ENCODE assay signal across 9 cellular contexts in the genomic region with DNA sequence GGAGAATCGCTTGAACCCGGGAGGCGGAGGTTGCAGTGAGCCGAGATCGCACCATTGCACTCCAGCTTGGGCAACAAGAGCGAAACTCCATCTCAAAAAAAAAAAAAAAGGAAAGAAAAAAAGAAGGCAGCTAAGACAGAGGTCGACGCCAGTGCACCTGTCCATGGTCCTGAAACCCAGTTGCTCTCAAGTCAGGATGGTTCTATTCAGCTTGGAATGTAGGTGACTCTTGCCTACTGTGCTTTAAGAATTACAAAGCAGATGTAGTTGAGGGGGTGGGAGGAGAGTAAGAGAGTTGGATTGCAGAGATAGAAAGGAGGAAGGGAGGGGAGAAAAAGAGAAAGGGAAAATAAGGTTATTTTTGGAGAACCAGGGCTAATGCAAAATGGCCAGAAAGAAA. TPM values are rescaled to one million over a fixed set of nuclear protein-coding genes. Genes with fewer than 3 reads are reported as not detected.
DNase-seq lines count a peak whose midpoint lies in the region; ATAC-seq, FAIRE-seq and TF ChIP-seq lines count a peak whose summit lies in the region.
"Had no signal": no experiment of that assay in that cellular context is flagged by ENCODE, and none has a peak within 500 bp of the region (broad histone marks: within the 10 kb centered on the region; RNA-seq: fewer than 3 reads in every experiment).

No MANE protein-coding gene starts in this region.

- CTCF ChIA-PET in endothelial cell of umbilical vein (lab: Charles Lee): interaction anchor here (0.6 to 1.6 kb wide), 5 partner anchors 10 to 102 kb away, joined by 3 to 6 read pairs (median 4); no protein-coding TSS in a partner anchor

- intact Hi-C loops in endothelial cell of umbilical vein (cut with micrococcal nuclease) (loop anchor here (1.0 kb wide), 1 partner anchor 24 kb away; no protein-coding TSS in a partner anchor), thyroid gland (cut with DNase I) (no loop called here), prostate gland (cut with DNase I) (no loop called here)

- peak; percentile 77 for FAIRE-seq in endothelial cell of umbilical vein (lab: Jason Lieb, UNC)
- FAIRE-seq: keratinocyte had no signal

- H4K20me1 ChIP-seq in endothelial cell of umbilical vein (replicated peaks; ENCODE audit: control insufficient read depth, extremely low read depth, insufficient read depth, low read length): no peaks in the 10 kb centered on the region

- H3K4me3 ChIP-seq in RWPE2 (ENCODE audit: severe bottlenecking) (no peak overlapping the region), endothelial cell of umbilical vein (replicated peaks in 1 of 3; ENCODE audit: insufficient read depth in 1 of 3, low read depth in 1 of 3, low read length in 3 of 3) (no peak overlapping the region), thyroid gland (replicated peaks in 1 of 3) (no peak overlapping the region), prostate gland (no peak overlapping the region)

- TF ChIP-seq CTCF in RWPE2 (IDR thresholded peaks at IDR 0.05; ENCODE audit: poor library complexity, severe bottlenecking) (no peak), endothelial cell of umbilical vein (IDR thresholded peaks at IDR 0.05; ENCODE audit: extremely low read depth in 1 of 2, insufficient read depth in 1 of 2, low read depth in 1 of 2, low read length in 2 of 2) (no peak), thyroid gland (IDR thresholded peaks at IDR 0.05) (no peak), prostate gland (IDR thresholded peaks at IDR 0.05) (no peak)

- H3K36me3 ChIP-seq in RWPE2 (ENCODE audit: low read depth) (no peaks in the 10 kb centered on the region), endothelial cell of umbilical vein (ENCODE audit: control insufficient read depth in 2 of 2, extremely low read depth in 1 of 2, insufficient read depth in 2 of 2, low read length in 2 of 2) (no peaks in the 10 kb centered on the region), thyroid gland (no peaks in the 10 kb centered on the region), prostate gland (no peaks in the 10 kb centered on the region)

- no peak overlapping the region for H2AFZ ChIP-seq in endothelial cell of umbilical vein (ENCODE audit: low read depth, low read length)

- H3K4me1 ChIP-seq in RWPE2 (ENCODE audit: insufficient read depth, poor library complexity, severe bottlenecking) (no peaks in the 10 kb centered on the region), endothelial cell of umbilical vein (ENCODE audit: control insufficient read depth, extremely low read depth, insufficient read depth, low read length) (no peaks in the 10 kb centered on the region), thyroid gland (no peaks in the 10 kb centered on the region), prostate gland (replicated peaks) (no peaks in the 10 kb centered on the region)

- DNase-seq in stimulated activated CD4-positive, alpha-beta T cell treated with anti-CD3 and anti-CD28 coated beads, Interleukin-15, amount 100 ng/mL, for 24 hours: peak; percentile 44
- DNase-seq in stimulated activated CD4-positive, alpha-beta T cell treated with anti-CD3 and anti-CD28 coated beads, Interleukin-1b, Interleukin-23, amount 100 ng/mL, for 48 hours: no peak
- DNase-seq in RWPE2 (ENCODE audit: low spot score) (no peak), endothelial cell of umbilical vein (ENCODE audit: low read depth, low spot score) (peak; percentile 51), thyroid gland (peak; percentile 22 to 34), NCI-H2196 (lab: John Stamatoyannopoulos, UW; ENCODE audit: unreplicated experiment) (no peak), prostate gland (ENCODE audit: low spot score) (no peak), NCI-H1105 treated with DMSO at 0.1 percent for 48 hours (lab: John Stamatoyannopoulos, UW) (no peak)

- no peak overlapping the region for H3K4me2 ChIP-seq in endothelial cell of umbilical vein (ENCODE audit: insufficient read depth, low read length)

- dilution Hi-C loops in endothelial cell of umbilical vein (cut with MboI; ENCODE audit: extremely low pct_ligation_motif_present, low sequenced_read_pairs): no loop called here

- no peaks in the 10 kb centered on the region for H3K27me3 ChIP-seq in RWPE2 (ENCODE audit: insufficient read depth, poor library complexity, severe bottlenecking)
- no peaks in the 10 kb centered on the region for H3K27me3 ChIP-seq in endothelial cell of umbilical vein (ENCODE audit: control insufficient read depth in 2 of 2, insufficient read depth in 2 of 2, low read length in 2 of 2)
- H3K27me3 ChIP-seq in thyroid gland: no peaks in the 10 kb centered on the region
- no peaks in the 10 kb centered on the region for H3K27me3 ChIP-seq in prostate gland (replicated peaks; ENCODE audit: insufficient read depth)

- H3K27ac ChIP-seq in RWPE2 (ENCODE audit: poor library complexity, severe bottlenecking) (no peak overlapping the region), endothelial cell of umbilical vein (ENCODE audit: insufficient read depth, low read depth, low read length) (no peak overlapping the region), thyroid gland (no peak overlapping the region), prostate gland (no peak overlapping the region)

- POLR2A ChIA-PET in endothelial cell of umbilical vein (lab: Charles Lee): interaction anchor here (0.6 kb wide), 1 partner anchor 51 kb away, joined by 4 read pairs; no protein-coding TSS in a partner anchor

- BruUV-seq in endothelial cell of umbilical vein (replicated peaks; lab: Mats Ljungman, UMichigan): no TSS peak

- 0 out of 3 replicates have a peak, but pooled peaks have one; percentile 51 for ATAC-seq in RWPE2 (ENCODE audit: low read depth)

- H3K9me1 ChIP-seq in endothelial cell of umbilical vein (replicated peaks; ENCODE audit: control insufficient read depth, extremely low read depth, insufficient read depth, low read length): no peaks in the 10 kb centered on the region

- 29 to 43% methylated on average over 8 of the region's 8 CpGs for WGBS in thyroid gland, 2 donors
- WGBS in prostate gland: 41% methylated on average over 8 of the region's 8 CpGs

- no peaks in the 10 kb centered on the region for H3K9me3 ChIP-seq in RWPE2 (ENCODE audit: severe bottlenecking)
- no peaks in the 10 kb centered on the region for H3K9me3 ChIP-seq in endothelial cell of umbilical vein (replicated peaks; ENCODE audit: control insufficient read depth, insufficient read depth, low read length)
- no peaks in the 10 kb centered on the region for H3K9me3 ChIP-seq in thyroid gland
- H3K9me3 ChIP-seq in prostate gland: no peaks in the 10 kb centered on the region

- no peaks in the 10 kb centered on the region for H3K79me2 ChIP-seq in endothelial cell of umbilical vein (ENCODE audit: control insufficient read depth, insufficient read depth, low read length)

- TF ChIP-seq POLR2A in endothelial cell of umbilical vein (IDR thresholded peaks at IDR 0.05; ENCODE audit: low read depth, low read length): no peak
- no peak for TF ChIP-seq POLR2A in thyroid gland (IDR thresholded peaks at IDR 0.05)
- no peak for TF ChIP-seq POLR2A in prostate gland (IDR thresholded peaks at IDR 0.05)

- no peak overlapping the region for H3K9ac ChIP-seq in endothelial cell of umbilical vein (replicated peaks; ENCODE audit: extremely low read depth, insufficient read depth, low read length)

TF ChIP-seq in endothelial cell of umbilical vein, 7 proteins besides CTCF, POLR2A, EP300 and RAD21:
- TF ChIP-seq FOS (IDR thresholded peaks at IDR 0.05; ENCODE audit: borderline replicate concordance, insufficient read depth, low read length): no peak
- TF ChIP-seq EZH2 (IDR thresholded peaks at IDR 0.05; ENCODE audit: borderline replicate concordance, low read depth, low read length, severe bottlenecking): no peak
- TF ChIP-seq, protein P1, sequence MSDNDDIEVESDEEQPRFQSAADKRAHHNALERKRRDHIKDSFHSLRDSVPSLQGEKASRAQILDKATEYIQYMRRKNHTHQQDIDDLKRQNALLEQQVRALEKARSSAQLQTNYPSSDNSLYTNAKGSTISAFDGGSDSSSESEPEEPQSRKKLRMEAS (IDR thresholded peaks at IDR 0.05; ENCODE audit: insufficient read depth, insufficient read length): no peak
- no peak for TF ChIP-seq POLR2AphosphoS5 (IDR thresholded peaks at IDR 0.05; ENCODE audit: insufficient read depth, low read depth, low read length)
- no peak for TF ChIP-seq GATA2 (IDR thresholded peaks at IDR 0.05; ENCODE audit: insufficient read depth, insufficient read length, low read depth, low read length)
TF ChIP-seq in endothelial cell of umbilical vein: peak in this region for 0.

RNA-seq across cellular contexts. Expression of a gene that starts 18.7 kb away (rescaled TPM):
- 0.78 and 1.3 TPM in 2 replicates for total RNA-seq in endothelial cell of umbilical vein
- polyA plus RNA-seq in endothelial cell of umbilical vein: 0.92 and 1.1 TPM in 2 replicates
- 0.83 and 0.99 TPM in 2 replicates for polyA plus RNA-seq in endothelial cell of umbilical vein (2011; cell fraction: cytosol; rRNA removed)
- polyA plus RNA-seq in endothelial cell of umbilical vein (2011; cell fraction: nucleus; rRNA removed): 0.68 and 0.74 TPM in 2 replicates
- polyA plus RNA-seq in endothelial cell of umbilical vein (2012): 0.64 and 1.2 TPM in 2 replicates
- 0.34 TPM in 1 of 2 replicates, not detected in the other for polyA minus RNA-seq in endothelial cell of umbilical vein
- not detected for polyA minus RNA-seq in endothelial cell of umbilical vein (2011; cell fraction: cytosol; rRNA and poly(A)+ RNA removed)
- 0.34 TPM in 1 of 2 replicates, not detected in the other for polyA minus RNA-seq in endothelial cell of umbilical vein (2011; cell fraction: nucleus; rRNA and poly(A)+ RNA removed)
- not detected for total RNA-seq in thyroid gland
- total RNA-seq in prostate gland: not detected
- polyA plus RNA-seq: keratinocyte had no signal

RNA-seq across cellular contexts. Expression of a gene that starts 35.0 kb away (rescaled TPM):
- total RNA-seq in endothelial cell of umbilical vein (1.7 and 3.0 TPM in 2 replicates), thyroid gland (not detected), prostate gland (under 1 TPM in 1 of 2 donors, not detected in 1; 0.51 TPM)
- polyA plus RNA-seq in endothelial cell of umbilical vein: 0.11 and 0.18 TPM in 2 replicates
- 0.15 and 0.21 TPM in 2 replicates for polyA plus RNA-seq in endothelial cell of umbilical vein (2011; cell fraction: cytosol; rRNA removed)
- 1.6 and 1.9 TPM in 2 replicates for polyA plus RNA-seq in endothelial cell of umbilical vein (2011; cell fraction: nucleus; rRNA removed)
- 7.0 and 9.1 TPM in 2 replicates for polyA plus RNA-seq in endothelial cell of umbilical vein (2012)
- polyA minus RNA-seq in endothelial cell of umbilical vein: 0.44 and 0.49 TPM in 2 replicates
- not detected for polyA minus RNA-seq in endothelial cell of umbilical vein (2011; cell fraction: cytosol; rRNA and poly(A)+ RNA removed)
- 0.63 and 0.96 TPM in 2 replicates for polyA minus RNA-seq in endothelial cell of umbilical vein (2011; cell fraction: nucleus; rRNA and poly(A)+ RNA removed)
- polyA plus RNA-seq: keratinocyte had no signal

RNA-seq across cellular contexts. Expression of a gene that starts 45.7 kb away (rescaled TPM):
- not detected in 2 replicates for total RNA-seq in endothelial cell of umbilical vein
- 0.07 and 0.08 TPM in 2 replicates for polyA plus RNA-seq in endothelial cell of umbilical vein
- polyA plus RNA-seq in endothelial cell of umbilical vein (2011; cell fraction: cytosol; rRNA removed): 0.03 TPM in 1 of 2 replicates, not detected in the other
- 0.08 and 0.17 TPM in 2 replicates for polyA plus RNA-seq in endothelial cell of umbilical vein (2011; cell fraction: nucleus; rRNA removed)
- 0.05 and 0.25 TPM in 2 replicates for polyA plus RNA-seq in endothelial cell of umbilical vein (2012)
- not detected in 2 replicates for polyA minus RNA-seq in endothelial cell of umbilical vein
- not detected for polyA minus RNA-seq in endothelial cell of umbilical vein (2011; cell fraction: cytosol; rRNA and poly(A)+ RNA removed)
- not detected in 2 replicates for polyA minus RNA-seq in endothelial cell of umbilical vein (2011; cell fraction: nucleus; rRNA and poly(A)+ RNA removed)
- not detected for total RNA-seq in thyroid gland
- under 1 TPM in 1 of 2 donors, not detected in 1; 0.97 TPM for total RNA-seq in prostate gland
- polyA plus RNA-seq: keratinocyte had no signal

Comparison
In these comparisons a context has a peak if more than half of its experiments do, and no peak if none do; other contexts are left out.
1. DNase-seq: peak in stimulated activated CD4-positive, alpha-beta T cell treated with anti-CD3 and anti-CD28 coated beads, Interleukin-15, amount 100 ng/mL, for 24 hours (single experiment), endothelial cell of umbilical vein (single experiment) and thyroid gland (2 of 2); none in stimulated activated CD4-positive, alpha-beta T cell treated with anti-CD3 and anti-CD28 coated beads, Interleukin-1b, Interleukin-23, amount 100 ng/mL, for 48 hours (single experiment), RWPE2 (single experiment), NCI-H2196 (single experiment), prostate gland (single experiment) and NCI-H1105 treated with DMSO at 0.1 percent for 48 hours (single experiment).